19 cellular contexts compared by ENCODE assay signal in the genomic region with DNA sequence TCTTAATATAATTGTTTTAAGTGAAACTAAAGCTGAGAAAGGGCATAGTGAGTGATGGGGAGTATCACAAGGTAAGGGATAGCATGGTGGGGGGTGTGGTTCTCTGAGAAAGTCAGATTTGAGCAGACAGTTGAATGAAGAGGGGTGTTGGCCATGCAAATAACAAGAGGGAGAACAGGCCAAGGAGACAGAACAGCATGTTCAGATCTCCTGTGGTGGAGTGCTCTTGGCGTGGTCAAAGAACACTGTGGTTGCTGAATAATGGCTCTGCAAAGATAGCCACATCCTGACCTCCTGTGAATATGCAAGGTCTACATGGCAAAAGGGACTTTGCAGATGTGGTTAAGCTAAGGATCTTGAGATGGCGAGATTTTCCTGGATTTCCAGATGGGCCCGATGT.
DNase-seq lines count a peak whose midpoint lies in the region; ATAC-seq and TF ChIP-seq lines count a peak whose summit lies in the region.
"Had no signal": no experiment of that assay in that cellular context is flagged by ENCODE, and none has a peak within 500 bp of the region (broad histone marks: within the 10 kb centered on the region; RNA-seq: fewer than 3 reads in every experiment).

No MANE protein-coding gene starts in this region.

- no peaks in the 10 kb centered on the region for H3K9me3 ChIP-seq in naive thymus-derived CD4-positive, alpha-beta T cell (ENCODE audit: control insufficient read depth in 2 of 3, low read length in 3 of 3)
- H3K9me3 ChIP-seq: A549, Caco-2 had no signal

- H3K36me3 Mint-ChIP-seq in activated naive CD8-positive, alpha-beta T cell treated with anti-CD3 and anti-CD28 coated beads, Interleukin-2, amount 10 ng/mL, durations not matched to agents 7 days and 5 days = peaks cover 18% of the 10 kb centered on the region
- no peaks in the 10 kb centered on the region for H3K36me3 Mint-ChIP-seq in activated naive CD8-positive, alpha-beta T cell treated with anti-CD3 and anti-CD28 coated beads, Interleukin-2, amount 50 U/mL, for 24 hours (ENCODE audit: low read depth)
- H3K36me3 Mint-ChIP-seq in naive thymus-derived CD4-positive, alpha-beta T cell = no peaks in the 10 kb centered on the region
- H3K36me3 Mint-ChIP-seq: CD8-positive, alpha-beta T cell had no signal

- H3K4me1 ChIP-seq in naive thymus-derived CD4-positive, alpha-beta T cell (ENCODE audit: control insufficient read depth in 2 of 2, insufficient read depth in 2 of 2, low read length in 2 of 2) = no peaks in the 10 kb centered on the region
- H3K4me1 ChIP-seq: A549; BLaER1 treated with 17β-estradiol and CSF1 and Interleukin-3, amounts not matched to agents 10 nM and 100 nM; Caco-2 had no signal

- peak overlapping the region; percentile 34 for H3K27ac Mint-ChIP-seq in activated naive CD8-positive, alpha-beta T cell treated with anti-CD3 and anti-CD28 coated beads, Interleukin-2, amount 10 ng/mL, durations not matched to agents 7 days and 5 days
- no peak overlapping the region for H3K27ac Mint-ChIP-seq in activated naive CD8-positive, alpha-beta T cell treated with anti-CD3 and anti-CD28 coated beads, Interleukin-2, amount 50 U/mL, for 24 hours
- H3K27ac Mint-ChIP-seq in naive thymus-derived CD4-positive, alpha-beta T cell = no peak overlapping the region
- H3K27ac Mint-ChIP-seq: B cell; CD4-positive, alpha-beta T cell; CD8-positive, alpha-beta T cell had no signal

- no peak overlapping the region for H3K27ac ChIP-seq in naive thymus-derived CD4-positive, alpha-beta T cell (ENCODE audit: low read depth, low read length)
- H3K27ac ChIP-seq: 22Rv1; A549; BLaER1 treated with 17β-estradiol and CSF1 and Interleukin-3, amounts not matched to agents 10 nM and 100 nM; C4-2B had no signal

- POLR2A ChIA-PET in activated naive CD8-positive, alpha-beta T cell treated with anti-CD3 and anti-CD28 coated beads, Interleukin-2, amount 10 ng/mL, durations not matched to agents 7 days and 5 days (lab: Charles Lee) = interaction anchor here (1.3 kb wide), 1 partner anchor 18 kb away, joined by 3 read pairs; no protein-coding TSS in a partner anchor
- POLR2A ChIA-PET in naive thymus-derived CD4-positive, alpha-beta T cell (lab: Charles Lee) = no interaction called here

- intact Hi-C loops in naive thymus-derived CD4-positive, alpha-beta T cell (cut with micrococcal nuclease) = no loop called here

- peaks cover 22% of the 10 kb centered on the region for H3K27me3 Mint-ChIP-seq in activated naive CD8-positive, alpha-beta T cell treated with anti-CD3 and anti-CD28 coated beads, Interleukin-2, amount 10 ng/mL, durations not matched to agents 7 days and 5 days
- peaks cover 2% of the 10 kb centered on the region for H3K27me3 Mint-ChIP-seq in activated naive CD8-positive, alpha-beta T cell treated with anti-CD3 and anti-CD28 coated beads, Interleukin-2, amount 50 U/mL, for 24 hours
- H3K27me3 Mint-ChIP-seq in naive thymus-derived CD4-positive, alpha-beta T cell = peaks cover 0 to 12% (median 6%) of the 10 kb centered on the region in 5 donors
- H3K27me3 Mint-ChIP-seq: B cell; CD4-positive, alpha-beta T cell had no signal

- no peak overlapping the region for H3K4me3 ChIP-seq in astrocyte of the cerebellum (ENCODE audit: low read depth, low read length)
- no peak overlapping the region for H3K4me3 ChIP-seq in naive thymus-derived CD4-positive, alpha-beta T cell (ENCODE audit: low read length)
- H3K4me3 ChIP-seq: A549; BLaER1 treated with 17β-estradiol and CSF1 and Interleukin-3, amounts not matched to agents 10 nM and 100 nM had no signal

- H3K36me3 ChIP-seq in naive thymus-derived CD4-positive, alpha-beta T cell (ENCODE audit: control insufficient read depth in 2 of 3, insufficient read depth in 3 of 3, low read length in 3 of 3) = no peaks in the 10 kb centered on the region
- H3K36me3 ChIP-seq: BLaER1 treated with 17β-estradiol and CSF1 and Interleukin-3, amounts not matched to agents 10 nM and 100 nM had no signal

- H3K4me3 Mint-ChIP-seq in activated naive CD8-positive, alpha-beta T cell treated with anti-CD3 and anti-CD28 coated beads, Interleukin-2, amount 10 ng/mL, durations not matched to agents 7 days and 5 days = no peak overlapping the region
- H3K4me3 Mint-ChIP-seq in activated naive CD8-positive, alpha-beta T cell treated with anti-CD3 and anti-CD28 coated beads, Interleukin-2, amount 50 U/mL, for 24 hours = no peak overlapping the region
- no peak overlapping the region for H3K4me3 Mint-ChIP-seq in naive thymus-derived CD4-positive, alpha-beta T cell
- H3K4me3 Mint-ChIP-seq: B cell; CD4-positive, alpha-beta T cell; CD8-positive, alpha-beta T cell had no signal

- CTCF ChIA-PET in naive thymus-derived CD4-positive, alpha-beta T cell (lab: Charles Lee) = no interaction called here

- TF ChIP-seq CTCF in astrocyte of the cerebellum (IDR thresholded peaks at IDR 0.05; ENCODE audit: low read depth, low read length, missing control alignments) = no peak

- peaks cover 16% of the 10 kb centered on the region for H3K4me1 Mint-ChIP-seq in activated naive CD8-positive, alpha-beta T cell treated with anti-CD3 and anti-CD28 coated beads, Interleukin-2, amount 10 ng/mL, durations not matched to agents 7 days and 5 days
- no peaks in the 10 kb centered on the region for H3K4me1 Mint-ChIP-seq in activated naive CD8-positive, alpha-beta T cell treated with anti-CD3 and anti-CD28 coated beads, Interleukin-2, amount 50 U/mL, for 24 hours
- peaks cover 0 to 4% (median 0%) of the 10 kb centered on the region in 7 donors for H3K4me1 Mint-ChIP-seq in naive thymus-derived CD4-positive, alpha-beta T cell
- H3K4me1 Mint-ChIP-seq: B cell had no signal

- H3K27me3 ChIP-seq in naive thymus-derived CD4-positive, alpha-beta T cell (ENCODE audit: control insufficient read depth in 2 of 2, insufficient read depth in 2 of 2, low read length in 2 of 2) = no peaks in the 10 kb centered on the region
- H3K27me3 ChIP-seq: BLaER1 treated with 17β-estradiol and CSF1 and Interleukin-3, amounts not matched to agents 10 nM and 100 nM had no signal

- in situ Hi-C loops in astrocyte of the cerebellum (cut with HindIII; ENCODE audit: low sequenced_read_pairs) = no loop called here

- DNase-seq in activated naive CD8-positive, alpha-beta T cell treated with anti-CD3 and anti-CD28 coated beads, Interleukin-2, amount 10 ng/mL, durations not matched to agents 7 days and 5 days = no peak
- DNase-seq in activated naive CD8-positive, alpha-beta T cell treated with anti-CD3 and anti-CD28 coated beads, Interleukin-2, amount 50 U/mL, for 24 hours = no peak
- peak; percentile 9 for DNase-seq in astrocyte of the cerebellum (ENCODE audit: low read depth)
- DNase-seq in naive thymus-derived CD4-positive, alpha-beta T cell = no peak
- DNase-seq in NCI-H2081 (lab: John Stamatoyannopoulos, UW) = no peak
- DNase-seq in NCI-H1048 (lab: John Stamatoyannopoulos, UW) = no peak
- DNase-seq: AML-193; Caco-2; Calu3; CD4-positive, alpha-beta T cell; CD8-positive, alpha-beta T cell; DMS79 treated with DMSO at 0.1 percent for 48 hours; GF-D8 had no signal

- peak; percentile 67 for ATAC-seq in activated naive CD8-positive, alpha-beta T cell treated with anti-CD3 and anti-CD28 coated beads, Interleukin-2, amount 10 ng/mL, durations not matched to agents 7 days and 5 days (ENCODE audit: low read depth)
- ATAC-seq in activated naive CD8-positive, alpha-beta T cell treated with anti-CD3 and anti-CD28 coated beads, Interleukin-2, amount 50 U/mL, for 24 hours = no peak
- peak; percentile 20 for ATAC-seq in naive thymus-derived CD4-positive, alpha-beta T cell
- ATAC-seq in GM21786 (IDR thresholded peaks at IDR 0.05; ENCODE audit: unreplicated experiment) = no peak
- ATAC-seq: A549; CD8-positive, alpha-beta T cell had no signal

- peaks cover 6% of the 10 kb centered on the region for H3K9me3 Mint-ChIP-seq in activated naive CD8-positive, alpha-beta T cell treated with anti-CD3 and anti-CD28 coated beads, Interleukin-2, amount 10 ng/mL, durations not matched to agents 7 days and 5 days
- no peaks in the 10 kb centered on the region for H3K9me3 Mint-ChIP-seq in activated naive CD8-positive, alpha-beta T cell treated with anti-CD3 and anti-CD28 coated beads, Interleukin-2, amount 50 U/mL, for 24 hours
- H3K9me3 Mint-ChIP-seq in naive thymus-derived CD4-positive, alpha-beta T cell = peaks cover 0 to 12% (median 0%) of the 10 kb centered on the region in 11 donors

Comparison
In these comparisons a context has a peak if more than half of its experiments do, and no peak if none do; other contexts are left out.
1. ATAC-seq: peak in activated naive CD8-positive, alpha-beta T cell treated with anti-CD3 and anti-CD28 coated beads, Interleukin-2, amount 10 ng/mL, durations not matched to agents 7 days and 5 days (single experiment) and naive thymus-derived CD4-positive, alpha-beta T cell (single experiment); none in activated naive CD8-positive, alpha-beta T cell treated with anti-CD3 and anti-CD28 coated beads, Interleukin-2, amount 50 U/mL, for 24 hours (single experiment) and GM21786 (single experiment).